ENCODE assay signal across 15 cellular contexts in the genomic region with DNA sequence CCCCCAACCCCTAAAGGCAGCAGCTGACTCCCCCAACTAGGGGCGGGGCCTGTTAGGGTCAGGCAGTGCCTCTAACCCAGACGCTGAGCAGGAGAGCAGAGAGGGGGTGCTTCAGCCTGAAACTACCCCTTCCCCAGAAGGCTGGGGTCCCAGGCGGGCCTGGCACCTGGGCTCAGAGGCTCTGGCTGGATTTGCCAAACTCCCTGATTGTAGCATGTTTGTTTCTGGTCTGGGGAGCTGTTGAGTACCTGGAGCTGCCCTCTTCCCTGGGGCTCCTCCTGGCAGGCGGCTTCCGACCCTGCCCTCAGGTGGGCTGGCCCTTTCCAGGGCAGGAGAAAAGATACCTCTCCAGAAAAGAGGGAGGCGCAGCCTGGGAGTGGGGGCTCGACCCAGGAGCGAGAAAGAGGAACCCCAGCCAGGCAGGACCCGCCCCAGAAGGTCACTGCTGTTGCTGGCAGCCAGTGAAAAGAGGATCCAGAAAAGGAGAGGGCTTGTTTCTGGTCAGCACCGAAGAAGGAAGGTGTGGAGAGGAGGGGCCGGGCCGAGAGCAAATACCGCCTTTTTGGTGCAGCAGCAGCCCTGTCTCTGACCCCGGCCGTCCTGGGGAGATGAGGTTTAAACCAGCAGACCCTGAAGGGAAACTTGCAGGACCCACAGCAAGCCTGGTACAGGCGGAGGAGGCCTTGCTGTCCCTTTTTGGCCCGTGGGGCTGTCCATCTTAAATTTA. TPM values are rescaled to one million over a fixed set of nuclear protein-coding genes. Genes with fewer than 3 reads are reported as not detected.
DNase-seq lines count a peak whose midpoint lies in the region; ATAC-seq and TF ChIP-seq lines count a peak whose summit lies in the region.
"Had no signal": no experiment of that assay in that cellular context is flagged by ENCODE, and none has a peak within 500 bp of the region (broad histone marks: within the 10 kb centered on the region; RNA-seq: fewer than 3 reads in every experiment).

No MANE protein-coding gene starts in this region.

- H3K79me2 ChIP-seq in GM23338 (replicated peaks; ENCODE audit: insufficient read depth), result peaks cover 8% of the 10 kb centered on the region

- H3F3A ChIP-seq in GM23338 (replicated peaks; ENCODE audit: low read depth), result peaks cover 27% of the 10 kb centered on the region

- H3K27ac ChIP-seq in GM23338 (ENCODE audit: low read depth) (0 out of 2 replicates have a peak overlapping the region, but pooled peaks have one; percentile 59), heart right ventricle (peak overlapping the region in 8 of 10 donors; percentile 41 to 91 (median 63)), spleen (peak overlapping the region in 7 of 8 donors; percentile 64 to 99 (median 84)), ovary (no peak overlapping the region)
- H3K27ac ChIP-seq: SJSA1 had no signal

- H3K27me3 Mint-ChIP-seq in GM23338 (ENCODE audit: insufficient read depth, low read depth, poor library complexity), result peaks cover 33% of the 10 kb centered on the region
- H3K27me3 Mint-ChIP-seq: activated CD4-positive, alpha-beta memory T cell treated with anti-CD3 and anti-CD28 coated beads, Interleukin-2, amount 10 ng/mL, durations not matched to agents 7 days and 5 days had no signal

- TF ChIP-seq POLR2A in spleen (IDR thresholded peaks at IDR 0.05) (no peak), ovary (IDR thresholded peaks at IDR 0.05) (no peak)

- TF ChIP-seq CTCF in GM23338 (conservative IDR thresholded peaks at IDR 0.05; ENCODE audit: low read depth in 2 of 2), result no peak
- no peak for TF ChIP-seq CTCF in heart right ventricle (IDR thresholded peaks at IDR 0.05)
- TF ChIP-seq CTCF in spleen (IDR thresholded peaks at IDR 0.05 in 8 of 11, conservative IDR thresholded peaks at IDR 0.05 in 3 of 11), result no peak
- no peak for TF ChIP-seq CTCF in ovary (IDR thresholded peaks at IDR 0.05)

- H3K9me3 ChIP-seq in heart right ventricle (no peaks in the 10 kb centered on the region), spleen (no peaks in the 10 kb centered on the region), ovary (no peaks in the 10 kb centered on the region)
- H3K9me3 ChIP-seq: BE2C, SJSA1 had no signal

- TF ChIP-seq EP300 in ovary (IDR thresholded peaks at IDR 0.05), result no peak

- whole genome bisulfite sequencing in heart right ventricle, 2 donors, result 74 to 79% methylated on average over 17 of the region's 17 CpGs
- WGBS in spleen, 5 donors, result 49 to 60% (median 58%) methylated on average over 17 of the region's 17 CpGs
- 65 to 78% (median 68%) methylated on average over 16 to 17 of the region's 17 CpGs for WGBS in ovary, 3 donors

- H2AFZ ChIP-seq in GM23338, result no peak overlapping the region

- ATAC-seq in GM23338 (peak; percentile 0; the same call in 2 of the 3 replicates), heart right ventricle (no peak), GM21786 (IDR thresholded peaks at IDR 0.05; ENCODE audit: unreplicated experiment) (no peak)
- ATAC-seq: left colon, natural killer cell had no signal

- peaks cover 7% of the 10 kb centered on the region for H3K36me3 Mint-ChIP-seq in GM23338 (ENCODE audit: low read depth)
- H3K36me3 Mint-ChIP-seq: natural killer cell had no signal

- no peak overlapping the region for H3K4me3 ChIP-seq in GM23338
- no peak overlapping the region for H3K4me3 ChIP-seq in heart right ventricle
- peak overlapping the region in 1 of 8 donors; percentile 28 for H3K4me3 ChIP-seq in spleen
- H3K4me3 ChIP-seq in ovary, result no peak overlapping the region
- H3K4me3 ChIP-seq: cardiac muscle cell, SJSA1 had no signal

- no peaks in the 10 kb centered on the region for H3K27me3 ChIP-seq in GM23338 (ENCODE audit: insufficient read depth)
- H3K27me3 ChIP-seq in heart right ventricle, result peaks cover 0 to 3% (median 0%) of the 10 kb centered on the region in 7 donors
- peaks cover 0 to 2% (median 0%) of the 10 kb centered on the region in 7 donors for H3K27me3 ChIP-seq in spleen (replicated peaks in 1 of 7)
- H3K27me3 ChIP-seq in ovary, result no peaks in the 10 kb centered on the region
- H3K27me3 ChIP-seq: BE2C, cardiac muscle cell, SJSA1 had no signal

- no peaks in the 10 kb centered on the region for H3K9me3 Mint-ChIP-seq in GM23338
- H3K9me3 Mint-ChIP-seq: activated CD4-positive, alpha-beta memory T cell treated with anti-CD3 and anti-CD28 coated beads, Interleukin-2, amount 10 ng/mL, durations not matched to agents 7 days and 5 days; natural killer cell had no signal

- peaks cover 59% of the 10 kb centered on the region for H3K4me1 Mint-ChIP-seq in GM23338

- H3K27ac Mint-ChIP-seq in GM23338, result peak overlapping the region; percentile 84; the same call in 1 of the 2 replicates
- H3K27ac Mint-ChIP-seq: activated CD4-positive, alpha-beta memory T cell treated with anti-CD3 and anti-CD28 coated beads, Interleukin-2, amount 10 ng/mL, durations not matched to agents 7 days and 5 days had no signal

- H4K20me1 ChIP-seq in GM23338 (replicated peaks; ENCODE audit: insufficient read depth), result no peaks in the 10 kb centered on the region

- H3K4me3 Mint-ChIP-seq in GM23338, result peak overlapping the region; percentile 40; the same call in 2 of the 3 replicates
- H3K4me3 Mint-ChIP-seq: activated CD4-positive, alpha-beta memory T cell treated with anti-CD3 and anti-CD28 coated beads, Interleukin-2, amount 10 ng/mL, durations not matched to agents 7 days and 5 days; natural killer cell had no signal

- no peaks in the 10 kb centered on the region for H3K9me2 ChIP-seq in GM23338 (ENCODE audit: insufficient read depth)

- intact Hi-C loops in heart right ventricle (cut with DNase I), result loop anchor here (1.0 to 10.0 kb wide), 8 partner anchors 30 to 326 kb away; a partner anchor contains a TSS
- intact Hi-C loops in spleen (cut with DNase I; ENCODE audit: low total_unique reads), result loop anchor here (10.0 kb wide), 1 partner anchor 156 kb away; a partner anchor contains a TSS
- intact Hi-C loops in ovary (cut with DNase I), result loop anchor here (5.0 kb wide), 5 partner anchors 33 to 323 kb away; a partner anchor contains a TSS

- peaks cover 46% of the 10 kb centered on the region for H3K4me1 ChIP-seq in GM23338 (ENCODE audit: insufficient read depth)
- H3K4me1 ChIP-seq in heart right ventricle, result peaks cover 25 to 72% (median 62%) of the 10 kb centered on the region in 9 donors
- H3K4me1 ChIP-seq in spleen, result peaks cover 49 to 95% (median 81%) of the 10 kb centered on the region in 6 donors
- peaks cover 32% of the 10 kb centered on the region for H3K4me1 ChIP-seq in ovary (ENCODE audit: insufficient read depth)

- DNase-seq in GM23338 (ENCODE audit: low spot score) (no peak), NOMO-1 treated with dmso at 0.1 percent for 144 hours (lab: John Stamatoyannopoulos, UW; ENCODE audit: unreplicated experiment) (peak; percentile 61), heart right ventricle (peak in 1 of 2 donors; percentile 36), spleen (peak; percentile 89), NCI-H1092 (lab: John Stamatoyannopoulos, UW) (no peak), ovary (no peak)
- DNase-seq: activated CD4-positive, alpha-beta memory T cell treated with anti-CD3 and anti-CD28 coated beads, Interleukin-2, amount 10 ng/mL, durations not matched to agents 7 days and 5 days; BE2C; effector memory CD4-positive, alpha-beta T cell; left colon; natural killer cell had no signal

- H3K36me3 ChIP-seq in GM23338 (ENCODE audit: insufficient read depth), result no peaks in the 10 kb centered on the region
- peaks cover 0 to 16% (median 0%) of the 10 kb centered on the region in 9 donors for H3K36me3 ChIP-seq in heart right ventricle
- peaks cover 0 to 26% (median 15%) of the 10 kb centered on the region in 6 donors for H3K36me3 ChIP-seq in spleen
- H3K36me3 ChIP-seq in ovary, result no peaks in the 10 kb centered on the region
- H3K36me3 ChIP-seq: BE2C, cardiac muscle cell had no signal

- peak overlapping the region; percentile 55; the same call in 1 of the 2 replicates for H3K4me2 ChIP-seq in GM23338

TF ChIP-seq in GM23338, 12 proteins besides CTCF, POLR2A, EP300 and RAD21 (continues in another document):
- TF ChIP-seq POLR2AphosphoS5 (IDR thresholded peaks at IDR 0.05; ENCODE audit: low read depth), result no peak
- no peak for TF ChIP-seq STAT1 (IDR thresholded peaks at IDR 0.05; ENCODE audit: unreplicated experiment)
- no peak for TF ChIP-seq EZH2 (IDR thresholded peaks at IDR 0.05; ENCODE audit: low read depth, unreplicated experiment)
- TF ChIP-seq NANOG (IDR thresholded peaks at IDR 0.05; ENCODE audit: borderline replicate concordance), result no peak
- TF ChIP-seq JUNB (IDR thresholded peaks at IDR 0.05; ENCODE audit: unreplicated experiment), result no peak
- no peak for TF ChIP-seq CREB1 (CRISPR knock-in tag; IDR thresholded peaks at IDR 0.05; ENCODE audit: low read depth)
- no peak for TF ChIP-seq ZNF114 (CRISPR knock-in tag; IDR thresholded peaks at IDR 0.05)

RNA-seq across cellular contexts. Expression of a gene that starts 0.8 kb away (rescaled TPM):
- not detected in 2 replicates for total RNA-seq in GM23338 (2014; rRNA removed; shearing (Covaris generic))
- not detected in 2 replicates for polyA plus RNA-seq in GM23338 (2016; fragmentation: Nextera tagmentation; extraction: Ambion mirVana)
- total RNA-seq in heart right ventricle, result not detected
- polyA plus RNA-seq in heart right ventricle, result under 1 TPM; 0.32 to 0.59 TPM
- total RNA-seq in spleen, result not detected
- under 1 TPM; 0.49 to 0.86 (median 0.57) TPM for polyA plus RNA-seq in spleen
- not detected for total RNA-seq in ovary
- under 1 TPM in 1 of 2 donors, not detected in 1; 0.57 TPM for polyA plus RNA-seq in ovary
- total RNA-seq: activated CD4-positive, alpha-beta memory T cell treated with anti-CD3 and anti-CD28 coated beads, Interleukin-2, amount 10 ng/mL, durations not matched to agents 7 days and 5 days; cardiac muscle cell; left colon; M059J; natural killer cell; SJSA1 had no signal

RNA-seq across cellular contexts. Expression of a gene that starts 4.6 kb away (rescaled TPM):
- 103 and 104 TPM in 2 replicates for total RNA-seq in GM23338 (2014; rRNA removed; shearing (Covaris generic))
- polyA plus RNA-seq in GM23338 (2016; fragmentation: Nextera tagmentation; extraction: Ambion mirVana), result 39.5 and 40.2 TPM in 2 replicates
- total RNA-seq in heart right ventricle, result 10 to 100 TPM; 60.1 to 83.0 (median 72.8) TPM
- 100 to 1,000 TPM in 1 of 2 donors, 10 to 100 TPM in 1; 50.6 to 119 TPM for polyA plus RNA-seq in heart right ventricle
- 100 to 1,000 TPM in 1 of 7 donors, 10 to 100 TPM in 6; 66.3 to 102 (median 92.1) TPM for total RNA-seq in spleen
- 10 to 100 TPM; 60.2 to 94.6 (median 63.5) TPM for polyA plus RNA-seq in spleen
- 10 to 100 TPM; 51.5 to 78.0 (median 68.8) TPM for total RNA-seq in ovary
- 10 to 100 TPM; 73.3 to 78.9 TPM for polyA plus RNA-seq in ovary

RNA-seq across cellular contexts. Expression of a gene that starts 29.4 kb away (rescaled TPM):
- total RNA-seq in GM23338 (2014; rRNA removed; shearing (Covaris generic)), result 23.0 and 26.9 TPM in 2 replicates
- polyA plus RNA-seq in GM23338 (2016; fragmentation: Nextera tagmentation; extraction: Ambion mirVana) (3.2 TPM in 2 replicates), heart right ventricle (10 to 100 TPM in 1 of 2 donors, 1 to 10 TPM in 1; 5.6 to 10.3 TPM), spleen (10 to 100 TPM in 1 of 3 donors, 1 to 10 TPM in 2; 3.6 to 14.7 (median 4.7) TPM), ovary (10 to 100 TPM in 1 of 2 donors, 1 to 10 TPM in 1; 4.1 to 12.2 TPM)
- total RNA-seq in heart right ventricle (10 to 100 TPM; 10.2 to 25.4 (median 14.7) TPM), spleen (10 to 100 TPM; 27.6 to 76.5 (median 35.9) TPM), ovary (10 to 100 TPM; 11.4 to 55.1 (median 35.2) TPM)

RNA-seq across cellular contexts. Expression of a gene that starts 34.4 kb away (rescaled TPM):
- total RNA-seq in GM23338 (2014; rRNA removed; shearing (Covaris generic)), result 29.5 and 33.5 TPM in 2 replicates
- polyA plus RNA-seq in GM23338 (2016; fragmentation: Nextera tagmentation; extraction: Ambion mirVana), result 6.9 and 7.1 TPM in 2 replicates
- total RNA-seq in heart right ventricle, result 10 to 100 TPM; 32.8 to 52.2 (median 38.5) TPM
- 10 to 100 TPM; 19.5 to 23.8 TPM for polyA plus RNA-seq in heart right ventricle
- total RNA-seq in spleen, result 10 to 100 TPM; 47.5 to 83.1 (median 65.4) TPM
- 10 to 100 TPM; 12.7 to 32.3 (median 15.2) TPM for polyA plus RNA-seq in spleen
- total RNA-seq in ovary, result 10 to 100 TPM; 12.4 to 32.8 (median 26.5) TPM
- polyA plus RNA-seq in ovary, result 10 to 100 TPM; 11.1 to 12.3 TPM

Comparison
In these comparisons a context has a peak if more than half of its experiments do, and no peak if none do; other contexts are left out.
1. DNase-seq: peak in NOMO-1 treated with dmso at 0.1 percent for 144 hours (single experiment) and spleen (single experiment); none in GM23338 (single experiment), NCI-H1092 (single experiment) and ovary (0 of 5).
2. H3K27ac ChIP-seq: peak in GM23338 (single experiment), heart right ventricle (8 of 10) and spleen (7 of 8); none in ovary (0 of 2).